ENCODE assay signal across 10 cellular contexts in genomic region chr1:67431869-67432578, GRCh38. TPM values are rescaled to one million over a fixed set of nuclear protein-coding genes. Genes with fewer than 3 reads are reported as not detected.
DNase-seq lines count a peak whose midpoint lies in the region; ATAC-seq and TF ChIP-seq lines count a peak whose summit lies in the region.
"Had no signal": no experiment of that assay in that cellular context is flagged by ENCODE, and none has a peak within 500 bp of the region (broad histone marks: within the 10 kb centered on the region; RNA-seq: fewer than 3 reads in every experiment).

No MANE protein-coding gene starts in this region.

- intact Hi-C loops in thyroid gland (cut with DNase I): no loop called here

- no peak for DNase-seq in activated CD8-positive, alpha-beta memory T cell treated with anti-CD3 and anti-CD28 coated beads, Interleukin-2, amount 10 ng/mL, durations not matched to agents 7 days and 5 days
- DNase-seq in activated CD8-positive, alpha-beta memory T cell treated with anti-CD3 and anti-CD28 coated beads, Interleukin-2, amount 50 U/mL, for 4 hours: no peak
- peak; percentile 27 to 50 for DNase-seq in SJCRH30
- DNase-seq in fibroblast of mammary gland (ENCODE audit: low read depth): peak; percentile 13
- no peak for DNase-seq in stimulated activated effector memory CD8-positive, alpha-beta T cell treated with anti-CD3 and anti-CD28 coated beads, Interleukin-12 subunit alpha, Interleukin-12 subunit beta, amount 100 ng/mL, for 72 hours (ENCODE audit: low spot score in 2 of 2)
- DNase-seq in NCI-H128 (lab: John Stamatoyannopoulos, UW; ENCODE audit: unreplicated experiment): no peak
- DNase-seq in thyroid gland: no peak
- DNase-seq: activated CD8-positive, alpha-beta memory T cell treated with anti-CD3 and anti-CD28 coated beads, Interleukin-2, amount 50 U/mL, for 48 hours had no signal

- H3K4me3 ChIP-seq in SJCRH30 (peak overlapping the region; percentile 78), fibroblast of mammary gland (ENCODE audit: control insufficient read depth, low read depth, low read length) (peak overlapping the region; percentile 80), thyroid gland (replicated peaks in 1 of 3) (no peak overlapping the region)

- no peaks in the 10 kb centered on the region for H3K27me3 Mint-ChIP-seq in activated CD8-positive, alpha-beta memory T cell treated with anti-CD3 and anti-CD28 coated beads, Interleukin-2, amount 10 ng/mL, durations not matched to agents 7 days and 5 days

- peak overlapping the region; percentile 93 for H3K27ac Mint-ChIP-seq in activated CD8-positive, alpha-beta memory T cell treated with anti-CD3 and anti-CD28 coated beads, Interleukin-2, amount 10 ng/mL, durations not matched to agents 7 days and 5 days
- H3K27ac Mint-ChIP-seq in stimulated activated effector memory CD8-positive, alpha-beta T cell treated with anti-CD3 and anti-CD28 coated beads, Interleukin-12 subunit alpha, Interleukin-12 subunit beta, amount 100 ng/mL, for 72 hours: peak overlapping the region; percentile 62

- H3K9me3 Mint-ChIP-seq in activated CD8-positive, alpha-beta memory T cell treated with anti-CD3 and anti-CD28 coated beads, Interleukin-2, amount 10 ng/mL, durations not matched to agents 7 days and 5 days (ENCODE audit: low read depth): no peaks in the 10 kb centered on the region
- no peaks in the 10 kb centered on the region for H3K9me3 Mint-ChIP-seq in stimulated activated effector memory CD8-positive, alpha-beta T cell treated with anti-CD3 and anti-CD28 coated beads, Interleukin-12 subunit alpha, Interleukin-12 subunit beta, amount 100 ng/mL, for 72 hours
- H3K9me3 Mint-ChIP-seq: CD14-positive monocyte had no signal

- peaks cover 24% of the 10 kb centered on the region for H3K36me3 ChIP-seq in SJCRH30
- H3K36me3 ChIP-seq in thyroid gland: no peaks in the 10 kb centered on the region

- peaks cover 29% of the 10 kb centered on the region for H3K36me3 Mint-ChIP-seq in activated CD8-positive, alpha-beta memory T cell treated with anti-CD3 and anti-CD28 coated beads, Interleukin-2, amount 10 ng/mL, durations not matched to agents 7 days and 5 days
- H3K36me3 Mint-ChIP-seq in stimulated activated effector memory CD8-positive, alpha-beta T cell treated with anti-CD3 and anti-CD28 coated beads, Interleukin-12 subunit alpha, Interleukin-12 subunit beta, amount 100 ng/mL, for 72 hours: peaks cover 46% of the 10 kb centered on the region
- H3K36me3 Mint-ChIP-seq: CD14-positive monocyte had no signal

- peaks cover 33% of the 10 kb centered on the region for H3K4me1 Mint-ChIP-seq in activated CD8-positive, alpha-beta memory T cell treated with anti-CD3 and anti-CD28 coated beads, Interleukin-2, amount 10 ng/mL, durations not matched to agents 7 days and 5 days
- H3K4me1 Mint-ChIP-seq in stimulated activated effector memory CD8-positive, alpha-beta T cell treated with anti-CD3 and anti-CD28 coated beads, Interleukin-12 subunit alpha, Interleukin-12 subunit beta, amount 100 ng/mL, for 72 hours: peaks cover 27% of the 10 kb centered on the region

- 57 to 61% methylated on average over 8 of the region's 8 CpGs for WGBS in thyroid gland, 2 donors

- no peak for TF ChIP-seq CTCF in fibroblast of mammary gland (conservative IDR thresholded peaks at IDR 0.05; ENCODE audit: control insufficient read depth, insufficient read depth, low read depth, low read length)
- TF ChIP-seq CTCF in thyroid gland (IDR thresholded peaks at IDR 0.05): no peak

- H3K9me3 ChIP-seq in SJCRH30 (replicated peaks) (no peaks in the 10 kb centered on the region), thyroid gland (no peaks in the 10 kb centered on the region)

- H3K27me3 ChIP-seq in SJCRH30 (no peaks in the 10 kb centered on the region), thyroid gland (no peaks in the 10 kb centered on the region)

- peak overlapping the region; percentile 40 for H3K4me3 Mint-ChIP-seq in activated CD8-positive, alpha-beta memory T cell treated with anti-CD3 and anti-CD28 coated beads, Interleukin-2, amount 10 ng/mL, durations not matched to agents 7 days and 5 days
- peak overlapping the region; percentile 99 for H3K4me3 Mint-ChIP-seq in stimulated activated effector memory CD8-positive, alpha-beta T cell treated with anti-CD3 and anti-CD28 coated beads, Interleukin-12 subunit alpha, Interleukin-12 subunit beta, amount 100 ng/mL, for 72 hours

- ATAC-seq in activated CD8-positive, alpha-beta memory T cell treated with anti-CD3 and anti-CD28 coated beads, Interleukin-2, amount 10 ng/mL, durations not matched to agents 7 days and 5 days: no peak
- no peak for ATAC-seq in stimulated activated effector memory CD8-positive, alpha-beta T cell treated with anti-CD3 and anti-CD28 coated beads, Interleukin-12 subunit alpha, Interleukin-12 subunit beta, amount 100 ng/mL, for 72 hours
- no peak for ATAC-seq in GM21619 (IDR thresholded peaks at IDR 0.05; ENCODE audit: unreplicated experiment)

- CTCF ChIA-PET in activated CD8-positive, alpha-beta memory T cell treated with anti-CD3 and anti-CD28 coated beads, Interleukin-2, amount 10 ng/mL, durations not matched to agents 7 days and 5 days (lab: Charles Lee): interaction anchor here (0.8 to 5.4 kb wide), 7 partner anchors 10 to 218 kb away, joined by 3 to 23 read pairs (median 3); no protein-coding TSS in a partner anchor

- no peak for TF ChIP-seq POLR2A in thyroid gland (IDR thresholded peaks at IDR 0.05)

- no peaks in the 10 kb centered on the region for H3K4me1 ChIP-seq in SJCRH30
- peaks cover 3 to 4% of the 10 kb centered on the region in 2 donors for H3K4me1 ChIP-seq in thyroid gland

- H3K27ac ChIP-seq in SJCRH30: no peak overlapping the region
- no peak overlapping the region for H3K27ac ChIP-seq in thyroid gland

RNA-seq across cellular contexts. Expression of gene SERBP1, which starts 1.8 kb away (rescaled TPM):
- total RNA-seq in activated CD8-positive, alpha-beta memory T cell treated with anti-CD3 and anti-CD28 coated beads, Interleukin-2, amount 10 ng/mL, durations not matched to agents 7 days and 5 days: 100 to 1,000 TPM; 250 to 347 TPM
- 503 and 535 TPM in 2 replicates for total RNA-seq in SJCRH30 (2014; rRNA removed; shearing (Covaris generic))
- total RNA-seq in thyroid gland: 100 to 1,000 TPM; 185 to 218 (median 204) TPM

Comparison
In these comparisons a context has a peak if more than half of its experiments do, and no peak if none do; other contexts are left out.
1. DNase-seq: peak in SJCRH30 (2 of 2) and fibroblast of mammary gland (single experiment); none in activated CD8-positive, alpha-beta memory T cell treated with anti-CD3 and anti-CD28 coated beads, Interleukin-2, amount 10 ng/mL, durations not matched to agents 7 days and 5 days (single experiment), activated CD8-positive, alpha-beta memory T cell treated with anti-CD3 and anti-CD28 coated beads, Interleukin-2, amount 50 U/mL, for 4 hours (single experiment), stimulated activated effector memory CD8-positive, alpha-beta T cell treated with anti-CD3 and anti-CD28 coated beads, Interleukin-12 subunit alpha, Interleukin-12 subunit beta, amount 100 ng/mL, for 72 hours (0 of 2), NCI-H128 (single experiment) and thyroid gland (0 of 2).
2. H3K4me3 ChIP-seq: peak in SJCRH30 (single experiment) and fibroblast of mammary gland (single experiment); none in thyroid gland (0 of 3).